In the genomic region with DNA sequence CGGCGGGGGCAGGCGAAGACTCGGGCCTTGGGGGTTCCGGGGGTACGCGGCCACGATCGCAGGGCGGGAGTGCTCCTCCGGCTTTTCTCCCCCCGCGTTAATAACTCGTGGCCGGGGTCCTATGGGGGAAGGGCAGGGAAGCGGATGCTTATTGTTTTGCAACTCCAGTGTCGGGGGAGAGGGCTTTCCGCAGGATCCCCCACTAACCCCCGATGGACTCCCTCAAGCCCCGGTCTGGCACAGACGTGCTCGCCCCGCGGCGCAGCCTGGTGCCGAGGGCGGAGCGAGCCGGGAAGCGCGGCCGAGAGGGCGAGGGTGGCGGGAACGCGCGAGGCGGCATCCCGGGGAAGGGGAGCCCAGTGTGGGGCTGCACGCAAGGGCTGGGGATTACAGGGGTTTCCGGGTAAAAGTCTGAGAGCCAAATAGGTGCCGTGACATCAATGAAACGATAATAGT, we compare ENCODE assay signal across 7 cellular contexts. TPM values are rescaled to one million over a fixed set of nuclear protein-coding genes. Genes with fewer than 3 reads are reported as not detected.
A peak's percentile ranks its signal among the peaks of the same experiment; 100 is the strongest.
DNase-seq lines count a peak whose midpoint lies in the region; TF ChIP-seq lines count a peak whose summit lies in the region.

No MANE protein-coding gene starts in this region.

- TF ChIP-seq CTCF in GM12865 (IDR thresholded peaks at IDR 0.05; ENCODE audit: insufficient read depth, low read depth, low read length, missing control alignments): peak; percentile 27
- TF ChIP-seq CTCF in brain microvascular endothelial cell (IDR thresholded peaks at IDR 0.05; ENCODE audit: low read depth, low read length, missing control alignments): no peak

- H3K9ac ChIP-seq in GM23248 (peak overlapping the region; percentile 97), Karpas-422 (ENCODE audit: low read length) (peak overlapping the region; percentile 97)

- peaks cover 62% of the 10 kb centered on the region for H3K79me2 ChIP-seq in GM23248 (ENCODE audit: insufficient read depth)
- H3K79me2 ChIP-seq in Karpas-422 (ENCODE audit: low read length): peaks cover 56% of the 10 kb centered on the region

- H3K27me3 ChIP-seq in GM23248 (replicated peaks; ENCODE audit: insufficient read depth) (no peaks in the 10 kb centered on the region), Karpas-422 (ENCODE audit: low read length) (no peaks in the 10 kb centered on the region), brain microvascular endothelial cell (replicated peaks) (no peaks in the 10 kb centered on the region)

- peak overlapping the region; percentile 67 for H2AFZ ChIP-seq in GM23248
- peak overlapping the region; percentile 38; the same call in 1 of the 2 replicates for H2AFZ ChIP-seq in Karpas-422 (ENCODE audit: low read length)

- H3K36me3 ChIP-seq in GM23248 (ENCODE audit: low read depth) (no peaks in the 10 kb centered on the region), Karpas-422 (ENCODE audit: insufficient read depth, low read length) (no peaks in the 10 kb centered on the region), brain microvascular endothelial cell (replicated peaks) (no peaks in the 10 kb centered on the region)

- H3K4me1 ChIP-seq in GM23248 (ENCODE audit: insufficient read depth): peaks cover 9% of the 10 kb centered on the region
- peaks cover 25% of the 10 kb centered on the region for H3K4me1 ChIP-seq in Karpas-422 (ENCODE audit: low read length)

- H4K20me1 ChIP-seq in GM23248 (ENCODE audit: insufficient read depth): no peaks in the 10 kb centered on the region
- H4K20me1 ChIP-seq in Karpas-422 (ENCODE audit: insufficient read depth, low read depth, low read length): peaks cover 6% of the 10 kb centered on the region; the same call in 1 of the 2 replicates

- H3K4me2 ChIP-seq in GM23248 (ENCODE audit: unreplicated experiment) (peak overlapping the region; percentile 95), Karpas-422 (ENCODE audit: low read depth, low read length, poor library complexity, severe bottlenecking) (peak overlapping the region; percentile 92)

- in situ Hi-C loops in GM23248 (cut with MboI): no loop called here
- in situ Hi-C loops in brain microvascular endothelial cell (cut with HindIII; ENCODE audit: low pct_ligation_motif_present, low sequenced_read_pairs): no loop called here

- H3K9me3 ChIP-seq in GM23248 (ENCODE audit: low read depth) (no peaks in the 10 kb centered on the region), Karpas-422 (ENCODE audit: low read length) (no peaks in the 10 kb centered on the region)

- peak; percentile 76 for DNase-seq in GM12865 (ENCODE audit: low read depth)
- DNase-seq in GM23248: peak; percentile 63
- peak; percentile 86 for DNase-seq in Karpas-422
- DNase-seq in T-helper 22 cell (ENCODE audit: low read depth): peak; percentile 4
- DNase-seq in brain microvascular endothelial cell: no peak
- peak; percentile 64 for DNase-seq in islet precursor cell
- DNase-seq in stimulated activated CD4-positive, alpha-beta T cell treated with anti-CD3 and anti-CD28 coated beads, Interleukin-15, amount 100 ng/mL, for 24 hours: peak; percentile 73

- H3K27ac ChIP-seq in GM23248 (peak overlapping the region; percentile 82), Karpas-422 (ENCODE audit: low read length) (peak overlapping the region; percentile 80), brain microvascular endothelial cell (peak overlapping the region; percentile 76)

- H3K4me3 ChIP-seq in GM12865 (ENCODE audit: low read depth, low read length) (peak overlapping the region; percentile 86), GM23248 (peak overlapping the region; percentile 82), Karpas-422 (ENCODE audit: low read length) (peak overlapping the region; percentile 90), brain microvascular endothelial cell (ENCODE audit: low read depth, low read length) (peak overlapping the region; percentile 89)

- H3K9me2 ChIP-seq in GM23248 (ENCODE audit: insufficient read depth) (no peaks in the 10 kb centered on the region), Karpas-422 (replicated peaks; ENCODE audit: insufficient read depth, low read length) (no peaks in the 10 kb centered on the region)

- H3F3A ChIP-seq in GM23248 (ENCODE audit: insufficient read depth): peaks cover 10% of the 10 kb centered on the region

- WGBS in GM23248 (ENCODE audit: low coverage in 1 of 2, low lambda C conversion rate in 2 of 2, missing lambda C conversion rate in 2 of 2), 2 experiments: 1 to 2% methylated on average over 20 to 43 of the region's 43 CpGs

RNA-seq across cellular contexts. Expression of a gene that starts 0.7 kb away (rescaled TPM):
- 75.4 and 81.9 TPM in 2 replicates for total RNA-seq in GM23248 (2014; rRNA removed; shearing (Covaris generic))
- polyA plus RNA-seq in GM23248 (2016; fragmentation: Nextera tagmentation; extraction: Ambion mirVana): 75.1 and 78.2 TPM in 2 replicates
- total RNA-seq in Karpas-422 (2014; rRNA removed; shearing (Covaris generic); ENCODE audit: low replicate concordance): 67.9 and 109 TPM in 2 replicates

RNA-seq across cellular contexts. Expression of a gene that starts 59.5 kb away (rescaled TPM):
- 116 and 126 TPM in 2 replicates for total RNA-seq in GM23248 (2014; rRNA removed; shearing (Covaris generic))
- 203 and 207 TPM in 2 replicates for polyA plus RNA-seq in GM23248 (2016; fragmentation: Nextera tagmentation; extraction: Ambion mirVana)
- 40.2 and 103 TPM in 2 replicates for total RNA-seq in Karpas-422 (2014; rRNA removed; shearing (Covaris generic); ENCODE audit: low replicate concordance)
